16 cellular contexts compared by ENCODE assay signal in the genomic region with DNA sequence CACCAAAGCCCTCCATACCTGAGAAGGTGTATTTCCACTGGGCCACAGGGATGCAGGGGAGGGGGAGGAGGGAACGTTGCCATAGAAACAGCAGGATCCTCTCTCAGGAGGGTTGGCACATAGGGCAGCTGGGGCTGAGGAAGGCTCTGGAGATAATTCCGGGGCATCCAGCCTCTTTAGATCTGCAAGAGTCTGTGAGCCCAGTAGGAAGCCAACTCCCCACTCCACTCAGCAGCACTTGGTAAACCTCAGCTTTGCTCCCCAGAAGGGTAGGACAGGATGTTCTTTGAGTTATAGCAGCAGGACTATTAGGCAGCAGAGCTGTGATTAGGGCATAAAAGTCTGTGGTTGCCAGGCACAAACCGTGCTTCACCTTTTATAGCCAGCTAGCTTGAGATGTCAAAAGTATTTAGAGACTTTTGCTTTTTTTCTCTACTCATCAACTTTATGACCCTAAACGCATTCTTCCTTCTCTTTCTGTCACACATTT. TPM values are rescaled to one million over a fixed set of nuclear protein-coding genes. Genes with fewer than 3 reads are reported as not detected.
DNase-seq lines count a peak whose midpoint lies in the region; ATAC-seq and TF ChIP-seq lines count a peak whose summit lies in the region.
"Had no signal": no experiment of that assay in that cellular context is flagged by ENCODE, and none has a peak within 500 bp of the region (broad histone marks: within the 10 kb centered on the region; RNA-seq: fewer than 3 reads in every experiment).

No MANE protein-coding gene starts in this region.

- peak overlapping the region; percentile 1 for H3K4me3 Mint-ChIP-seq in CD4-positive, alpha-beta T cell
- peak overlapping the region; percentile 29 for H3K4me3 Mint-ChIP-seq in natural killer cell

- no peaks in the 10 kb centered on the region for H3K36me3 Mint-ChIP-seq in CD4-positive, alpha-beta T cell (ENCODE audit: low read depth)
- H3K36me3 Mint-ChIP-seq in natural killer cell, result no peaks in the 10 kb centered on the region

- POLR2A ChIA-PET in CD4-positive, alpha-beta T cell (lab: Charles Lee), result interaction anchor here (0.9 to 1.2 kb wide), 3 partner anchors 11 to 27 kb away, joined by 3 to 5 read pairs (median 3); no protein-coding TSS in a partner anchor

- no peaks in the 10 kb centered on the region for H3K9me3 ChIP-seq in CD4-positive, alpha-beta T cell (ENCODE audit: control insufficient read depth, low read length)

- peaks cover 6% of the 10 kb centered on the region for H3K27me3 ChIP-seq in CD4-positive, alpha-beta T cell (ENCODE audit: control insufficient read depth, insufficient read depth, low read length)

- H3K27ac Mint-ChIP-seq in CD4-positive, alpha-beta T cell, result peak overlapping the region; percentile 18
- H3K27ac Mint-ChIP-seq in natural killer cell, result peak overlapping the region; percentile 12 to 51
- H3K27ac Mint-ChIP-seq: activated T-helper 2 cell treated with anti-CD3 and anti-CD28 coated beads, Interferon-gamma antibody, Interleukin-2, Interleukin-4, amounts not matched to agents 10 μg/mL and 5 μg/mL and 100 μg/mL, durations not matched to agents 14 hours and 24 hours and 36 hours; H9 had no signal

- H3K27me3 Mint-ChIP-seq in CD4-positive, alpha-beta T cell, result peaks cover 21% of the 10 kb centered on the region
- no peaks in the 10 kb centered on the region for H3K27me3 Mint-ChIP-seq in natural killer cell (ENCODE audit: low read depth in 2 of 2)

- TF ChIP-seq CTCF in CD4-positive, alpha-beta T cell (IDR thresholded peaks at IDR 0.05), result no peak
- no peak for TF ChIP-seq CTCF in natural killer cell (IDR thresholded peaks at IDR 0.05)

- CTCF ChIA-PET in CD4-positive, alpha-beta T cell (lab: Charles Lee), result no interaction called here

- peaks cover 32% of the 10 kb centered on the region for H3K4me1 Mint-ChIP-seq in CD4-positive, alpha-beta T cell (ENCODE audit: low read depth)
- peaks cover 34 to 43% of the 10 kb centered on the region in 2 donors for H3K4me1 Mint-ChIP-seq in natural killer cell

- ATAC-seq in CD4-positive, alpha-beta T cell (ENCODE audit: poor library complexity), result peak; percentile 76
- peak; percentile 47 for ATAC-seq in Right ventricle myocardium superior (ENCODE audit: poor library complexity)
- peak; percentile 81 to 92 (median 87) for ATAC-seq in natural killer cell

- no peak overlapping the region for H3K27ac ChIP-seq in CD4-positive, alpha-beta T cell (ENCODE audit: low read depth, low read length)
- H3K27ac ChIP-seq: PC-9 had no signal

- no peak overlapping the region for H3K4me3 ChIP-seq in Jurkat, Clone E6-1 (ENCODE audit: low read length)
- H3K4me3 ChIP-seq: PC-9 had no signal

- no peak for DNase-seq in CD4-positive, alpha-beta T cell
- peak; percentile 60 for DNase-seq in Jurkat, Clone E6-1 (ENCODE audit: low read depth, low spot score)
- DNase-seq in Right ventricle myocardium superior, result no peak
- DNase-seq in natural killer cell, result no peak
- no peak for DNase-seq in NCI-H345 treated with DMSO at 0.1 percent for 48 hours (lab: John Stamatoyannopoulos, UW; ENCODE audit: unreplicated experiment)
- no peak for DNase-seq in activated T-cell treated with anti-CD3 and anti-CD28 coated beads, Interleukin-2, amount 50 U/mL, for 48 hours
- DNase-seq in NK-92 treated with Interleukin-12 subunit alpha and Interleukin-12 subunit beta, amount 100 ng/mL, for 24 hours (lab: John Stamatoyannopoulos, UW), result no peak
- DNase-seq in activated CD8-positive, alpha-beta memory T cell treated with anti-CD3 and anti-CD28 coated beads, Interleukin-2, amount 50 U/mL, for 48 hours, result no peak
- DNase-seq: activated CD4-positive, CD25-positive, alpha-beta regulatory T cell treated with anti-CD3 and anti-CD28 coated beads, Interleukin-2, amount 50 U/mL, for 72 hours; glutamatergic neuron; H9; NCI-H2171; PC-9; stimulated activated CD4-positive, alpha-beta T cell treated with anti-CD3 and anti-CD28 coated beads, Interleukin-4, amount 100 ng/mL, for 24 hours; stimulated activated naive CD4-positive, alpha-beta T cell had no signal

- no peaks in the 10 kb centered on the region for H3K9me3 Mint-ChIP-seq in CD4-positive, alpha-beta T cell
- no peaks in the 10 kb centered on the region for H3K9me3 Mint-ChIP-seq in natural killer cell
- H3K9me3 Mint-ChIP-seq: activated T-helper 2 cell treated with anti-CD3 and anti-CD28 coated beads, Interferon-gamma antibody, Interleukin-2, Interleukin-4, amounts not matched to agents 10 μg/mL and 5 μg/mL and 100 μg/mL, durations not matched to agents 14 hours and 24 hours and 36 hours had no signal

- intact Hi-C loops in CD4-positive, alpha-beta T cell (cut with DNase I, micrococcal nuclease), result no loop called here
- intact Hi-C loops in Right ventricle myocardium superior (cut with DNase I), result no loop called here
- intact Hi-C loops in natural killer cell (cut with micrococcal nuclease), result no loop called here

RNA-seq across cellular contexts. Expression of gene PLEKHG3, which starts 7.8 kb away (rescaled TPM):
- total RNA-seq in CD4-positive, alpha-beta T cell, result 10 to 100 TPM; 12.1 to 13.3 TPM
- polyA plus RNA-seq in Jurkat, Clone E6-1 (2012; ENCODE audit: insufficient read depth, insufficient read length), result 0.11 TPM
- total RNA-seq in Right ventricle myocardium superior, result 16.6 TPM
- total RNA-seq in natural killer cell, result 100 to 1,000 TPM; 184 to 285 (median 225) TPM

Comparison
In these comparisons a context has a peak if more than half of its experiments do, and no peak if none do; other contexts are left out.
1. RNA of gene PLEKHG3, which starts 7.8 kb away (total RNA-seq): 184 to 285 TPM in natural killer cell; 16.6 TPM in Right ventricle myocardium superior (single experiment) and 12.1 to 13.3 TPM in CD4-positive, alpha-beta T cell; every median in the first group is over 10 times any median in the second.
2. Peak in every context shown above with its lines, with median percentiles within 50 percentile points of each other: ATAC-seq.